In the genomic region with DNA sequence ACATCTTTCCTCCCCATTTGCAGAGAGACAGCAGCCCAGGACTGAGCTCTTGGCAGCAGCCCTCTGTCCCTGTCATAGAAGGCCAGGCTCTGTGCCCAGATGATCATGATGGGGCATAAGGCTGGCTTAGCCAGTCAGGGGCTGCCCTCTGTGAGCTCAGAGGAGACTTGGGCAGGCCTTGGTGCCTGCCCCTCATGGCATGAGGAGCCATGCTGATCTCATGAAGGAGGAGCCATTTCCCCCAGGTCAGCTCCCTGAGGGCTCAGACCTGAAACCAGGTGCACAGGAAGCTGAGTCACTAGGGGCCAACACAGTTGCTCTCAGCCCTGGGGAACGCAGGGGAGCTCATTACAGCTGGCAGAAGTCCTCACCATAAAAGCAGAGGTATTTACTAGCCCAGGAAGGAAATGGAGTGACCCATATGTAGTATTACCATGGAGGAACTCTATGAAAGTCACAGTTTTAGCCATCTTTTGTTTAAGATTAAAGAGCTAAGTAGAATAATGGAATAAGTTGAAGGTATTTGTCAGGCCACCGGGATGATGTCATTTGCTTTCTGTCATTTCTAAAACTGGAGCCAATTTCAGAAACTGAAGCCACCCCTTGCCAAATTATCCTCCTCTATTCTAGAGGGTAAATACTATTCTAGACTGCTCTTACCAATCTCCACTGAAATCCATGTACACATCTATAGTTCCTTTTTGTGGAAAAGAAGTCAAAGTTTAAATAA, we compare ENCODE assay signal across 8 cellular contexts.
DNase-seq lines count a peak whose midpoint lies in the region; ATAC-seq and TF ChIP-seq lines count a peak whose summit lies in the region.

No MANE protein-coding gene starts in this region.

- POLR2A ChIA-PET in A673 (lab: Charles Lee; ENCODE audit: low non-redundant PET): no interaction called here

- peak; percentile 65 for DNase-seq in GM13976 (ENCODE audit: low spot score)
- DNase-seq in foreskin keratinocyte: peak; percentile 89 to 97
- DNase-seq in HPDE6-E6E7 (ENCODE audit: extremely low spot score): no peak
- no peak for DNase-seq in DMS 273 treated with DMSO at 0.1 percent for 48 hours (lab: John Stamatoyannopoulos, UW)
- no peak for DNase-seq in A673 (ENCODE audit: low spot score)
- no peak for DNase-seq in SK-N-DZ (ENCODE audit: low spot score)

- intact Hi-C loops in A673 (cut with micrococcal nuclease; ENCODE audit: unreplicated experiment): no loop called here

- in situ Hi-C loops in GM13976 (cut with MboI; ENCODE audit: low sequenced_read_pairs, unreplicated experiment): no loop called here

- TF ChIP-seq CTCF in GM13976 (IDR thresholded peaks at IDR 0.05; ENCODE audit: borderline replicate concordance, control extremely low read depth, extremely low read depth, insufficient read depth, missing control alignments) (no peak), foreskin keratinocyte (conservative IDR thresholded peaks at IDR 0.05) (no peak), A673 (conservative IDR thresholded peaks at IDR 0.05; ENCODE audit: low read depth, low read length) (no peak)

- ATAC-seq in GM19467 (IDR thresholded peaks at IDR 0.05; ENCODE audit: unreplicated experiment): peak; percentile 98
- ATAC-seq in HG03342 (IDR thresholded peaks at IDR 0.05; ENCODE audit: unreplicated experiment): peak; percentile 95
- peak; percentile 99 for ATAC-seq in foreskin keratinocyte

- H3K27me3 ChIP-seq in foreskin keratinocyte (no peaks in the 10 kb centered on the region), A673 (replicated peaks; ENCODE audit: insufficient read depth, low read depth, low read length, poor library complexity) (no peaks in the 10 kb centered on the region)

- H3K9me3 ChIP-seq in A673 (ENCODE audit: low read depth, low read length, poor library complexity, severe bottlenecking): no peaks in the 10 kb centered on the region

- no peaks in the 10 kb centered on the region for H3K36me3 ChIP-seq in A673 (ENCODE audit: insufficient read depth, low read length, poor library complexity, severe bottlenecking)

- H3K4me1 ChIP-seq in foreskin keratinocyte: peaks cover 9% of the 10 kb centered on the region
- no peaks in the 10 kb centered on the region for H3K4me1 ChIP-seq in A673 (ENCODE audit: insufficient read depth, low read length, poor library complexity, severe bottlenecking)

- peak overlapping the region; percentile 81 for H3K27ac ChIP-seq in foreskin keratinocyte
- no peak overlapping the region for H3K27ac ChIP-seq in A673 (ENCODE audit: low read depth, low read length, poor library complexity, severe bottlenecking)

- no peak overlapping the region for H3K4me3 ChIP-seq in A673 (ENCODE audit: low read depth, low read length, poor library complexity, severe bottlenecking)

- CTCF ChIA-PET in A673 (lab: Charles Lee): no interaction called here

- BruUV-seq in A673 (replicated peaks; lab: Mats Ljungman, UMichigan): no TSS peak

Comparison
In these comparisons a context has a peak if more than half of its experiments do, and no peak if none do; other contexts are left out.
1. DNase-seq: peak in GM13976 (single experiment) and foreskin keratinocyte (2 of 2); none in HPDE6-E6E7 (single experiment), DMS 273 treated with DMSO at 0.1 percent for 48 hours (single experiment), A673 (single experiment) and SK-N-DZ (single experiment).
2. Peak in every context shown above with its lines, with median percentiles within 50 percentile points of each other: ATAC-seq.